Comparison of ENCODE assay signal across 16 cellular contexts in the genomic region with DNA sequence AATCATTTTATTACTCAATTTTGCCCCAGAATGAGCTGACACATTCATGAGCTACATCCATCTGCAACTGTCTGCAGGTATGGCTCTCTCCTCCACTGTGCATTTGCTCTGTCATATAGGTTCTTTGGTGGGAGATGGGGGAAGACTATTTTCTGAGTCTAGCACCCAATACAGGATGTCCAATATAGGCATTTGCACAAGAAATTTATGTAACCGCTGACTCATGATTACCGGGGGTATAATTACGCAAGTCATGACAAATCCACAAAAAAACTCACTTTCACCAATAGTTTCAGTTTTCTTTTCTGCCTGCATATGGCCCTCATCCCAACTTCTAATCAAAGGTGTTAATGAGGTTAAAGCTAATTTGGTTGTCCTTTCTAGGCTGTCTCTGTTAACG. TPM values are rescaled to one million over a fixed set of nuclear protein-coding genes. Genes with fewer than 3 reads are reported as not detected.
DNase-seq lines count a peak whose midpoint lies in the region; ATAC-seq, FAIRE-seq and TF ChIP-seq lines count a peak whose summit lies in the region.
"Had no signal": no experiment of that assay in that cellular context is flagged by ENCODE, and none has a peak within 500 bp of the region (broad histone marks: within the 10 kb centered on the region; RNA-seq: fewer than 3 reads in every experiment).

No MANE protein-coding gene starts in this region.

- peaks cover 13% of the 10 kb centered on the region for H3K4me1 ChIP-seq in A673 (ENCODE audit: insufficient read depth, low read length, poor library complexity, severe bottlenecking)
- H3K4me1 ChIP-seq in HCT116 (ENCODE audit: control insufficient read depth in 1 of 2, insufficient read depth in 2 of 2, low read length in 2 of 2), result peaks cover 21 to 37% of the 10 kb centered on the region in 2 experiments

- H3K4me3 ChIP-seq in A673 (ENCODE audit: low read depth, low read length, poor library complexity, severe bottlenecking) (no peak overlapping the region), HCT116 (replicated peaks in 1 of 2; ENCODE audit: low read depth in 1 of 2, low read length in 2 of 2) (no peak overlapping the region)
- H3K4me3 ChIP-seq: right atrium auricular region, thoracic aorta had no signal

- H3K27ac Mint-ChIP-seq in activated naive CD4-positive, alpha-beta T cell treated with anti-CD3 and anti-CD28 coated beads for 36 hours, result no peak overlapping the region
- H3K27ac Mint-ChIP-seq: activated naive CD8-positive, alpha-beta T cell; mesothelial cell of epicardium had no signal

- BruUV-seq in A673 (replicated peaks; lab: Mats Ljungman, UMichigan) (no TSS peak), HCT116 (replicated peaks; lab: Mats Ljungman, UMichigan) (no TSS peak)

- no peak for TF ChIP-seq POLR2A in HCT116 (IDR thresholded peaks at IDR 0.05; ENCODE audit: borderline replicate concordance, extremely low read depth, insufficient read depth, insufficient read length)

- peak overlapping the region; percentile 10; the same call in 1 of the 2 replicates for H3K4me2 ChIP-seq in HCT116 (ENCODE audit: low read length)

- no peak for FAIRE-seq in RCC 7860 (lab: Jason Lieb, UNC)

- H3K36me3 Mint-ChIP-seq in activated naive CD4-positive, alpha-beta T cell treated with anti-CD3 and anti-CD28 coated beads for 36 hours (ENCODE audit: low read depth), result no peaks in the 10 kb centered on the region
- H3K36me3 Mint-ChIP-seq: activated naive CD8-positive, alpha-beta T cell; mesothelial cell of epicardium had no signal

- H3K79me2 ChIP-seq in HCT116 (ENCODE audit: insufficient read depth, low read length), result no peaks in the 10 kb centered on the region

- no peaks in the 10 kb centered on the region for H3K9me2 ChIP-seq in HCT116 (ENCODE audit: insufficient read depth)

- no peaks in the 10 kb centered on the region for H4K20me1 ChIP-seq in HCT116 (ENCODE audit: insufficient read depth)

- H3K27ac ChIP-seq in A673 (ENCODE audit: low read depth, low read length, poor library complexity, severe bottlenecking) (no peak overlapping the region), HCT116 (ENCODE audit: low read depth, low read length) (no peak overlapping the region)
- H3K27ac ChIP-seq: right atrium auricular region, thoracic aorta had no signal

- no peaks in the 10 kb centered on the region for H3K9me3 Mint-ChIP-seq in activated naive CD4-positive, alpha-beta T cell treated with anti-CD3 and anti-CD28 coated beads for 36 hours
- H3K9me3 Mint-ChIP-seq: mesothelial cell of epicardium had no signal

- H3K9ac ChIP-seq in HCT116 (ENCODE audit: low read length), result no peak overlapping the region

- RAD21 ChIA-PET in HCT116 (lab: Charles Lee; ENCODE audit: low non-redundant PET in 1 of 2, low total read pairs in 2 of 2, uncharacterized antibody in 2 of 2, unreplicated experiment in 2 of 2), result no interaction called here

- H3K27me3 ChIP-seq in A673 (replicated peaks; ENCODE audit: insufficient read depth, low read depth, low read length, poor library complexity) (no peaks in the 10 kb centered on the region), HCT116 (ENCODE audit: insufficient read depth, low read length) (no peaks in the 10 kb centered on the region)
- H3K27me3 ChIP-seq: right atrium auricular region had no signal

- DNase-seq in A673 (ENCODE audit: low spot score) (peak; percentile 36), HCT116 (ENCODE audit: low read depth, low spot score) (no peak), RCC 7860 (ENCODE audit: low spot score) (peak; percentile 34), fibroblast of peridontal ligament (ENCODE audit: extremely low read depth) (peak; percentile 85), NCI-H2171 treated with DMSO at 0.1 percent for 48 hours (lab: John Stamatoyannopoulos, UW) (no peak)
- no peak for DNase-seq in stimulated activated CD4-positive, alpha-beta T cell treated with anti-CD3 and anti-CD28 coated beads, Interleukin-1b, Interleukin-23, amount 100 ng/mL, for 48 hours
- DNase-seq in activated naive CD4-positive, alpha-beta T cell treated with anti-CD3 and anti-CD28 coated beads for 36 hours, result no peak
- DNase-seq: activated CD4-positive, alpha-beta T cell treated with anti-CD3 and anti-CD28 coated beads, Interleukin-2, amount 50 U/mL, for 4 hours; dermis blood vessel endothelial cell; H7 had no signal

- H3K36me3 ChIP-seq in A673 (ENCODE audit: insufficient read depth, low read length, poor library complexity, severe bottlenecking) (no peaks in the 10 kb centered on the region), HCT116 (ENCODE audit: control insufficient read depth in 1 of 2, insufficient read depth in 2 of 2, low read length in 2 of 2) (no peaks in the 10 kb centered on the region)
- H3K36me3 ChIP-seq: right atrium auricular region, thoracic aorta had no signal

- H2AFZ ChIP-seq in HCT116 (ENCODE audit: low read depth, low read length, poor library complexity, severe bottlenecking), result no peak overlapping the region

- H3K9me3 ChIP-seq in A673 (ENCODE audit: low read depth, low read length, poor library complexity, severe bottlenecking), result no peaks in the 10 kb centered on the region
- no peaks in the 10 kb centered on the region for H3K9me3 ChIP-seq in HCT116 (ENCODE audit: control insufficient read depth in 1 of 2, insufficient read depth in 1 of 2, low read depth in 1 of 2, low read length in 2 of 2)
- H3K9me3 ChIP-seq: right atrium auricular region, thoracic aorta had no signal

- POLR2A ChIA-PET in A673 (lab: Charles Lee; ENCODE audit: low non-redundant PET) (no interaction called here), HCT116 (lab: Charles Lee) (no interaction called here)

- intact Hi-C loops in A673 (cut with micrococcal nuclease; ENCODE audit: unreplicated experiment), result no loop called here
- intact Hi-C loops in HCT116 (cut with micrococcal nuclease), result no loop called here
- intact Hi-C loops in activated naive CD4-positive, alpha-beta T cell treated with anti-CD3 and anti-CD28 coated beads for 36 hours (cut with micrococcal nuclease), result no loop called here

- no peak overlapping the region for H3K4me3 Mint-ChIP-seq in activated naive CD4-positive, alpha-beta T cell treated with anti-CD3 and anti-CD28 coated beads for 36 hours
- H3K4me3 Mint-ChIP-seq: activated naive CD8-positive, alpha-beta T cell; mesothelial cell of epicardium had no signal

- ATAC-seq in HCT116 (no peak), GM18909 (IDR thresholded peaks at IDR 0.05; ENCODE audit: poor library complexity, unreplicated experiment) (no peak)

- no peak for TF ChIP-seq RAD21 in HCT116 (IDR thresholded peaks at IDR 0.05; ENCODE audit: low read depth)

- H3K4me1 Mint-ChIP-seq in activated naive CD4-positive, alpha-beta T cell treated with anti-CD3 and anti-CD28 coated beads for 36 hours (ENCODE audit: low read depth), result no peaks in the 10 kb centered on the region
- H3K4me1 Mint-ChIP-seq: mesothelial cell of epicardium had no signal

- TF ChIP-seq CTCF in A673 (conservative IDR thresholded peaks at IDR 0.05; ENCODE audit: low read depth, low read length) (no peak), HCT116 (IDR thresholded peaks at IDR 0.05 in 2 of 3, conservative IDR thresholded peaks at IDR 0.05 in 1 of 3; ENCODE audit: borderline replicate concordance in 1 of 3, insufficient read depth in 1 of 3, low read depth in 2 of 3, low read length in 2 of 3) (no peak)

- CTCF ChIA-PET in A673 (lab: Charles Lee) (no interaction called here), HCT116 (lab: Charles Lee) (interaction anchor here (1.3 to 1.9 kb wide), 3 partner anchors 11 to 90 kb away, joined by 3 to 5 read pairs (median 5); no protein-coding TSS in a partner anchor)
- CTCF ChIA-PET in activated naive CD4-positive, alpha-beta T cell treated with anti-CD3 and anti-CD28 coated beads for 36 hours (lab: Charles Lee), result interaction anchor here (1.5 to 2.5 kb wide), 3 partner anchors 11 to 81 kb away, joined by 3 to 9 read pairs (median 6); no protein-coding TSS in a partner anchor

- no peaks in the 10 kb centered on the region for H3K27me3 Mint-ChIP-seq in activated naive CD4-positive, alpha-beta T cell treated with anti-CD3 and anti-CD28 coated beads for 36 hours (ENCODE audit: low read depth)
- H3K27me3 Mint-ChIP-seq: activated naive CD8-positive, alpha-beta T cell had no signal

TF ChIP-seq in HCT116, 20 proteins besides CTCF, POLR2A, EP300 and RAD21 (continues in another document):
- TF ChIP-seq YY1 (IDR thresholded peaks at IDR 0.05; ENCODE audit: extremely low read depth, insufficient replicate concordance, low read depth, low read length) (no peak), ZFX (IDR thresholded peaks at IDR 0.05) (no peak), POLR2AphosphoS5 (IDR thresholded peaks at IDR 0.05; ENCODE audit: low read depth, low read length) (no peak), EZH2 (IDR thresholded peaks at IDR 0.05) (no peak)

RNA-seq across cellular contexts. Expression of a gene that starts 17.5 kb away (rescaled TPM):
- not detected in 2 replicates for total RNA-seq in A673 (2021)
- not detected for total RNA-seq in HCT116 (2021; ENCODE audit: unreplicated experiment)
- 0.05 TPM in 1 of 2 replicates, not detected in the other for polyA plus RNA-seq in HCT116 (2012)
- not detected for total RNA-seq in activated naive CD4-positive, alpha-beta T cell treated with anti-CD3 and anti-CD28 coated beads for 36 hours
- total RNA-seq: dermis blood vessel endothelial cell, H7, mesothelial cell of epicardium, right atrium auricular region, thoracic aorta had no signal
- polyA plus RNA-seq: BJ had no signal

RNA-seq across cellular contexts. Expression of a gene that starts 20.0 kb away (rescaled TPM):
- 1.5 and 3.6 TPM in 2 replicates for total RNA-seq in A673 (2021)
- 0.59 TPM for total RNA-seq in HCT116 (2021; ENCODE audit: unreplicated experiment)
- polyA plus RNA-seq in HCT116 (2012), result 0.52 and 0.91 TPM in 2 replicates
- total RNA-seq in activated naive CD4-positive, alpha-beta T cell treated with anti-CD3 and anti-CD28 coated beads for 36 hours, result 1 to 10 TPM; 2.1 to 2.6 TPM

RNA-seq across cellular contexts. Expression of a gene that starts 45.3 kb away (rescaled TPM):
- total RNA-seq in A673 (2021) (155 and 198 TPM in 2 replicates), HCT116 (2021; ENCODE audit: unreplicated experiment) (127 TPM)
- polyA plus RNA-seq in HCT116 (2012), result 174 and 182 TPM in 2 replicates
- 100 to 1,000 TPM; 453 to 454 TPM for total RNA-seq in activated naive CD4-positive, alpha-beta T cell treated with anti-CD3 and anti-CD28 coated beads for 36 hours

RNA-seq across cellular contexts. Expression of a gene that starts 53.3 kb away (rescaled TPM):
- not detected in 2 replicates for total RNA-seq in A673 (2021)
- total RNA-seq in HCT116 (2021; ENCODE audit: unreplicated experiment), result not detected
- polyA plus RNA-seq in HCT116 (2012), result 0.02 TPM in 1 of 2 replicates, not detected in the other
- under 1 TPM in 1 of 2 experiments, not detected in 1; 0.19 TPM for total RNA-seq in activated naive CD4-positive, alpha-beta T cell treated with anti-CD3 and anti-CD28 coated beads for 36 hours
- total RNA-seq: dermis blood vessel endothelial cell, H7, mesothelial cell of epicardium had no signal

Comparison
In these comparisons a context has a peak if more than half of its experiments do, and no peak if none do; other contexts are left out.
1. DNase-seq: peak in A673 (single experiment), RCC 7860 (single experiment) and fibroblast of peridontal ligament (single experiment); none in HCT116 (single experiment), stimulated activated CD4-positive, alpha-beta T cell treated with anti-CD3 and anti-CD28 coated beads, Interleukin-1b, Interleukin-23, amount 100 ng/mL, for 48 hours (single experiment), activated naive CD4-positive, alpha-beta T cell treated with anti-CD3 and anti-CD28 coated beads for 36 hours (single experiment) and NCI-H2171 treated with DMSO at 0.1 percent for 48 hours (single experiment).